Comparison of ENCODE assay signal across 16 cellular contexts in genomic region chr19:3643592-3644313, GRCh38. TPM values are rescaled to one million over a fixed set of nuclear protein-coding genes. Genes with fewer than 3 reads are reported as not detected.
A peak's percentile ranks its signal among the peaks of the same experiment; 100 is the strongest.
DNase-seq lines count a peak whose midpoint lies in the region; ATAC-seq and TF ChIP-seq lines count a peak whose summit lies in the region.
"Had no signal": no experiment of that assay in that cellular context is flagged by ENCODE, and none has a peak within 500 bp of the region (broad histone marks: within the 10 kb centered on the region; RNA-seq: fewer than 3 reads in every experiment).

No MANE protein-coding gene starts in this region.

- peak; percentile 67 for DNase-seq in ELF-1 (ENCODE audit: low read depth, low spot score)
- no peak for DNase-seq in NT2/D1 (ENCODE audit: low read depth, low spot score)
- no peak for DNase-seq in tibial nerve (ENCODE audit: low spot score in 2 of 2)
- no peak for DNase-seq in ureter (ENCODE audit: low spot score)
- no peak for DNase-seq in Ammon's horn (ENCODE audit: low spot score)
- DNase-seq: Calu3, DMS79 treated with DMSO at 0.1 percent for 48 hours, KG1, MM.1S, NCI-H2029, NCI-H446, NCI-H524 treated with DMSO at 0.1 percent for 48 hours, RPMI8226, SHP77 had no signal

- H3K9me3 ChIP-seq in NT2/D1 (ENCODE audit: insufficient read depth, low read length) (no peaks in the 10 kb centered on the region), tibial nerve (no peaks in the 10 kb centered on the region)

- H3K36me3 ChIP-seq in NT2/D1 (ENCODE audit: insufficient read depth, insufficient read length, low read length) (peaks cover 85% of the 10 kb centered on the region), tibial nerve (peaks cover 0 to 98% (median 7%) of the 10 kb centered on the region in 3 donors)

- H3K4me1 ChIP-seq in NT2/D1 (ENCODE audit: insufficient read depth, insufficient read length) (peaks cover 14% of the 10 kb centered on the region), tibial nerve (peaks cover 0 to 20% (median 0%) of the 10 kb centered on the region in 4 donors)

- ATAC-seq in GM18520 (IDR thresholded peaks at IDR 0.05; ENCODE audit: unreplicated experiment) = no peak

- peak overlapping the region; percentile 56 for H3K9ac ChIP-seq in NT2/D1 (ENCODE audit: insufficient read length, low read depth)

- no peak for TF ChIP-seq EP300 in tibial nerve (IDR thresholded peaks at IDR 0.05)

- H3K27me3 ChIP-seq in NT2/D1 (ENCODE audit: insufficient read depth, insufficient read length) = no peaks in the 10 kb centered on the region
- H3K27me3 ChIP-seq in layer of hippocampus (ENCODE audit: control insufficient read depth, insufficient read depth, low read length) = no peaks in the 10 kb centered on the region
- no peaks in the 10 kb centered on the region for H3K27me3 ChIP-seq in tibial nerve

- no peak overlapping the region for H3K4me3 ChIP-seq in NT2/D1 (ENCODE audit: insufficient read length, low read depth)
- H3K4me3 ChIP-seq in tibial nerve = no peak overlapping the region

- no peak for TF ChIP-seq POLR2A in tibial nerve (IDR thresholded peaks at IDR 0.05)

- WGBS in tibial nerve, 2 donors = 76 to 84% methylated on average over 14 to 19 of the region's 30 CpGs

- TF ChIP-seq CTCF in tibial nerve (IDR thresholded peaks at IDR 0.05) = no peak

- peak overlapping the region; percentile 66 for H3K27ac ChIP-seq in layer of hippocampus (ENCODE audit: low read depth, low read length)
- peak overlapping the region in 3 of 4 donors; percentile 47 to 81 (median 77) for H3K27ac ChIP-seq in tibial nerve

RNA-seq across cellular contexts. Expression of gene CACTIN, which starts 17.2 kb away (rescaled TPM):
- total RNA-seq in tibial nerve (10 to 100 TPM; 22.9 to 59.1 (median 42.7) TPM), ureter (31.0 TPM)

RNA-seq across cellular contexts. Expression of gene TBXA2R, which starts 37.1 kb away (rescaled TPM):
- total RNA-seq in tibial nerve (10 to 100 TPM in 1 of 4 donors, 1 to 10 TPM in 3; 4.4 to 11.4 (median 7.2) TPM), ureter (4.5 TPM)

RNA-seq across cellular contexts. Expression of gene PIP5K1C, which starts 56.5 kb away (rescaled TPM):
- total RNA-seq in tibial nerve = 10 to 100 TPM; 23.0 to 37.2 (median 24.9) TPM
- total RNA-seq in ureter = 58.1 TPM

RNA-seq across cellular contexts. Expression of gene GIPC3, which starts 58.5 kb away (rescaled TPM):
- total RNA-seq in tibial nerve (1 to 10 TPM in 2 of 4 donors, under 1 TPM in 2; 0.21 to 2.4 (median 1.1) TPM), ureter (2.4 TPM)
- total RNA-seq: Calu3 had no signal
